ENCODE assay signal across 1 cellular context in genomic region chr12:46450279-46450748, GRCh38.
TF ChIP-seq lines count a peak whose summit lies in the region.

No MANE protein-coding gene starts in this region.

TF ChIP-seq in H1, 55 proteins besides CTCF, POLR2A, EP300 and RAD21:
- no peak for TF ChIP-seq CHD7 (IDR thresholded peaks at IDR 0.05; ENCODE audit: insufficient replicate concordance, low read length)
- TF ChIP-seq GTF2F1 (IDR thresholded peaks at IDR 0.05; ENCODE audit: borderline replicate concordance, low read depth, low read length): no peak
- TF ChIP-seq JUND (IDR thresholded peaks at IDR 0.05; ENCODE audit: low read length): no peak
- no peak for TF ChIP-seq SIX5 (IDR thresholded peaks at IDR 0.05; ENCODE audit: low read depth, low read length)
- no peak for TF ChIP-seq SP2 (IDR thresholded peaks at IDR 0.05; ENCODE audit: low read length)
- TF ChIP-seq CTBP2 (IDR thresholded peaks at IDR 0.05; ENCODE audit: borderline replicate concordance, insufficient read depth, insufficient read length, low read length): no peak
- TF ChIP-seq PHF8 (conservative IDR thresholded peaks at IDR 0.05; ENCODE audit: low read depth, low read length): no peak
- TF ChIP-seq FOSL1 (IDR thresholded peaks at IDR 0.05; ENCODE audit: insufficient read depth, low read depth, low read length): no peak
- no peak for TF ChIP-seq CEBPB (IDR thresholded peaks at IDR 0.05; ENCODE audit: low read depth, low read length)
TF ChIP-seq in H1: peak in this region for 0.
